8 cellular contexts compared by ENCODE assay signal in the genomic region with DNA sequence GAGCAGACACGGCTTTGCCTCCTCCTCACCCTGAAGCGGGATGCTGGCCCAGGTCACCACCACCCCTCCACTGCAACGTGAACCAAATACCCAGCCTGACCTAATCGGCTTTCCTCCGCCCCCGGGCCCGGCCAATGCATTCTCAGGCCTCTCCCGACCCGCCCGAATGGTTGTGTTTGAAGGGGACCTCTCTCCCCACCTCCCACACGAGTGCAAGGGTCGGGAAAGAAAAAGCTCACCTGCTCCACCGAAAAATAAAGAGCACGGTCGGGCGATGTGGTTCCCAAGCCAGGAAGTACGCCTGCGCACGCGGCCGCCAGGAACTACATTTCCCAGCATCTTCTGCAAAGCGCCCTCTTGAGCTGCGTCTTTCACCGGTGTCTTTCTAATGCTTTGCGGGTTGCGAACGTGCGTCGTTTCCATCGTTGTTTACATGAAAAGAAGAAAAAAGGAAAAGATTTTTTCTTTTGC. TPM values are rescaled to one million over a fixed set of nuclear protein-coding genes. Genes with fewer than 3 reads are reported as not detected.
DNase-seq lines count a peak whose midpoint lies in the region; ATAC-seq and TF ChIP-seq lines count a peak whose summit lies in the region.

A gene (minus strand): TSS at position 282 of the 471 bp plus-strand sequence.

- no peak for ATAC-seq in stimulated activated memory B cell treated with anti-CD40 and anti-IgM and Interleukin-4, amounts not matched to agents 10 μg/mL and 1 μg/mL and 100 μg/mL, for 72 hours

- peaks cover 16% of the 10 kb centered on the region for H3K27me3 ChIP-seq in mononuclear cell (ENCODE audit: insufficient read depth, low read length)

- H3K4me3 ChIP-seq in epithelial cell of esophagus (ENCODE audit: low read length) (peak within 1 kb of the TSS; percentile 67), mononuclear cell (ENCODE audit: low read length) (peak within 1 kb of the TSS; percentile 13)

- DNase-seq in Ammon's horn (ENCODE audit: low spot score) = peak; percentile 77
- peak; percentile 79 for DNase-seq in M059J (ENCODE audit: low read depth)
- DNase-seq in activated CD4-positive, alpha-beta memory T cell treated with anti-CD3 and anti-CD28 coated beads, Interleukin-2, amount 10 ng/mL, durations not matched to agents 7 days and 5 days = no peak
- peak; percentile 73 for DNase-seq in epithelial cell of esophagus (ENCODE audit: low read depth)
- DNase-seq in epidermal melanocyte (ENCODE audit: insufficient read length, low spot score) = no peak
- no peak for DNase-seq in cortex of kidney (lab: John Stamatoyannopoulos, UW)

- peaks cover 31% of the 10 kb centered on the region for H3K9me3 Mint-ChIP-seq in activated CD4-positive, alpha-beta memory T cell treated with anti-CD3 and anti-CD28 coated beads, Interleukin-2, amount 10 ng/mL, durations not matched to agents 7 days and 5 days
- H3K9me3 Mint-ChIP-seq in stimulated activated memory B cell treated with anti-CD40 and anti-IgM and Interleukin-4, amounts not matched to agents 10 μg/mL and 1 μg/mL and 100 μg/mL, for 72 hours = peaks cover 15% of the 10 kb centered on the region

- peaks cover 5% of the 10 kb centered on the region for H3K9me3 ChIP-seq in mononuclear cell (ENCODE audit: low read depth, low read length)

- peak within 1 kb of the TSS; percentile 20 for H3K4me3 Mint-ChIP-seq in activated CD4-positive, alpha-beta memory T cell treated with anti-CD3 and anti-CD28 coated beads, Interleukin-2, amount 10 ng/mL, durations not matched to agents 7 days and 5 days
- peak within 1 kb of the TSS; percentile 81 for H3K4me3 Mint-ChIP-seq in stimulated activated memory B cell treated with anti-CD40 and anti-IgM and Interleukin-4, amounts not matched to agents 10 μg/mL and 1 μg/mL and 100 μg/mL, for 72 hours

- CTCF ChIA-PET in activated CD4-positive, alpha-beta memory T cell treated with anti-CD3 and anti-CD28 coated beads, Interleukin-2, amount 10 ng/mL, durations not matched to agents 7 days and 5 days (lab: Charles Lee) = no interaction called here

- POLR2A ChIA-PET in activated CD4-positive, alpha-beta memory T cell treated with anti-CD3 and anti-CD28 coated beads, Interleukin-2, amount 10 ng/mL, durations not matched to agents 7 days and 5 days (lab: Charles Lee) = no interaction called here

- no peak within 1 kb of the TSS for H3K27ac Mint-ChIP-seq in activated CD4-positive, alpha-beta memory T cell treated with anti-CD3 and anti-CD28 coated beads, Interleukin-2, amount 10 ng/mL, durations not matched to agents 7 days and 5 days
- peak within 1 kb of the TSS; percentile 54 for H3K27ac Mint-ChIP-seq in stimulated activated memory B cell treated with anti-CD40 and anti-IgM and Interleukin-4, amounts not matched to agents 10 μg/mL and 1 μg/mL and 100 μg/mL, for 72 hours

- no peaks in the 10 kb centered on the region for H3K4me1 ChIP-seq in mononuclear cell (ENCODE audit: insufficient read depth, low read length)

- TF ChIP-seq CTCF in epithelial cell of esophagus (IDR thresholded peaks at IDR 0.05; ENCODE audit: insufficient read depth, low read depth, low read length, missing control alignments) = peak; percentile 34

- H3K27me3 Mint-ChIP-seq in activated CD4-positive, alpha-beta memory T cell treated with anti-CD3 and anti-CD28 coated beads, Interleukin-2, amount 10 ng/mL, durations not matched to agents 7 days and 5 days = no peaks in the 10 kb centered on the region
- H3K27me3 Mint-ChIP-seq in stimulated activated memory B cell treated with anti-CD40 and anti-IgM and Interleukin-4, amounts not matched to agents 10 μg/mL and 1 μg/mL and 100 μg/mL, for 72 hours = peaks cover 23% of the 10 kb centered on the region

- no peaks in the 10 kb centered on the region for H3K36me3 Mint-ChIP-seq in activated CD4-positive, alpha-beta memory T cell treated with anti-CD3 and anti-CD28 coated beads, Interleukin-2, amount 10 ng/mL, durations not matched to agents 7 days and 5 days (ENCODE audit: low read depth)
- peaks cover 28% of the 10 kb centered on the region for H3K36me3 Mint-ChIP-seq in stimulated activated memory B cell treated with anti-CD40 and anti-IgM and Interleukin-4, amounts not matched to agents 10 μg/mL and 1 μg/mL and 100 μg/mL, for 72 hours

- H3K4me1 Mint-ChIP-seq in activated CD4-positive, alpha-beta memory T cell treated with anti-CD3 and anti-CD28 coated beads, Interleukin-2, amount 10 ng/mL, durations not matched to agents 7 days and 5 days = no peaks in the 10 kb centered on the region
- peaks cover 6% of the 10 kb centered on the region for H3K4me1 Mint-ChIP-seq in stimulated activated memory B cell treated with anti-CD40 and anti-IgM and Interleukin-4, amounts not matched to agents 10 μg/mL and 1 μg/mL and 100 μg/mL, for 72 hours

RNA-seq across cellular contexts. Expression of the gene that starts here (rescaled TPM):
- 7.3 and 8.1 TPM in 2 replicates for total RNA-seq in M059J (2014; rRNA removed; shearing (Covaris generic))
- under 1 TPM in 1 of 2 experiments, not detected in 1; 0.30 TPM for total RNA-seq in activated CD4-positive, alpha-beta memory T cell treated with anti-CD3 and anti-CD28 coated beads, Interleukin-2, amount 10 ng/mL, durations not matched to agents 7 days and 5 days
- 0.84 TPM for total RNA-seq in mononuclear cell

Comparison
In these comparisons a context has a peak if more than half of its experiments do, and no peak if none do; other contexts are left out.
1. DNase-seq: peak in Ammon's horn (single experiment), M059J (single experiment) and epithelial cell of esophagus (single experiment); none in activated CD4-positive, alpha-beta memory T cell treated with anti-CD3 and anti-CD28 coated beads, Interleukin-2, amount 10 ng/mL, durations not matched to agents 7 days and 5 days (single experiment), epidermal melanocyte (single experiment) and cortex of kidney (single experiment).